ENCODE assay signal across 28 cellular contexts in genomic region chr4:37723067-37723466, GRCh38.
"Had no signal": no experiment of that assay in that cellular context is flagged by ENCODE, and none has a peak within 500 bp of the region (broad histone marks: within the 10 kb centered on the region; RNA-seq: fewer than 3 reads in every experiment).

No MANE protein-coding gene starts in this region.

- H3K27me3 ChIP-seq: ascending aorta, breast epithelium, cardiac muscle cell, colonic mucosa, heart left ventricle had no signal

- H3K9me3 Mint-ChIP-seq: activated CD4-positive, alpha-beta T cell treated with anti-CD3 and anti-CD28 coated beads, Interleukin-2, amount 10 ng/mL, durations not matched to agents 7 days and 5 days; activated naive CD4-positive, alpha-beta T cell treated with anti-CD3 and anti-CD28 coated beads, Interleukin-2, amount 10 ng/mL, durations not matched to agents 7 days and 5 days; activated naive CD8-positive, alpha-beta T cell treated with anti-CD3 and anti-CD28 coated beads, Interleukin-2, amount 10 ng/mL, durations not matched to agents 7 days and 5 days; activated T-cell treated with anti-CD3 and anti-CD28 coated beads, Interleukin-2, amount 50 U/mL, for 24 hours; activated T-helper 1 cell treated with anti-CD3 and anti-CD28 coated beads, Interleukin-12 subunit alpha, Interleukin-12 subunit beta, Interleukin-2, Interleukin-4 antibody, amounts not matched to agents 30 ng/mL and 10 ng/mL and 1 ng/mL, durations not matched to agents 14 hours and 24 hours and 36 hours; endodermal cell had no signal

- H3K27me3 Mint-ChIP-seq: activated CD4-positive, alpha-beta memory T cell treated with anti-CD3 and anti-CD28 coated beads, Interleukin-2, amount 10 ng/mL, durations not matched to agents 7 days and 5 days; activated CD4-positive, alpha-beta T cell treated with anti-CD3 and anti-CD28 coated beads, Interleukin-2, amount 10 ng/mL, durations not matched to agents 7 days and 5 days; activated naive CD4-positive, alpha-beta T cell treated with anti-CD3 and anti-CD28 coated beads, Interleukin-2, amount 10 ng/mL, durations not matched to agents 7 days and 5 days; activated T-cell treated with anti-CD3 and anti-CD28 coated beads, Interleukin-2, amount 50 U/mL, for 24 hours had no signal

- H3K4me3 Mint-ChIP-seq: activated CD4-positive, alpha-beta memory T cell treated with anti-CD3 and anti-CD28 coated beads, Interleukin-2, amount 10 ng/mL, durations not matched to agents 7 days and 5 days; activated CD4-positive, alpha-beta T cell treated with anti-CD3 and anti-CD28 coated beads, Interleukin-2, amount 10 ng/mL, durations not matched to agents 7 days and 5 days; activated naive CD4-positive, alpha-beta T cell treated with anti-CD3 and anti-CD28 coated beads, Interleukin-2, amount 10 ng/mL, durations not matched to agents 7 days and 5 days; activated naive CD8-positive, alpha-beta T cell treated with anti-CD3 and anti-CD28 coated beads, Interleukin-2, amount 10 ng/mL, durations not matched to agents 7 days and 5 days; activated T-cell treated with anti-CD3 and anti-CD28 coated beads, Interleukin-2, amount 50 U/mL, for 24 hours; activated T-helper 1 cell treated with anti-CD3 and anti-CD28 coated beads, Interleukin-12 subunit alpha, Interleukin-12 subunit beta, Interleukin-2, Interleukin-4 antibody, amounts not matched to agents 30 ng/mL and 10 ng/mL and 1 ng/mL, durations not matched to agents 14 hours and 24 hours and 36 hours; brain; endodermal cell; WTC11 had no signal

- DNase-seq: activated CD4-positive, alpha-beta memory T cell treated with anti-CD3 and anti-CD28 coated beads, Interleukin-2, amount 10 ng/mL, durations not matched to agents 7 days and 5 days; activated CD4-positive, alpha-beta T cell treated with anti-CD3 and anti-CD28 coated beads for 1 hour; activated CD4-positive, alpha-beta T cell treated with anti-CD3 and anti-CD28 coated beads for 4 hours; activated CD4-positive, alpha-beta T cell treated with anti-CD3 and anti-CD28 coated beads, Interleukin-2, amount 10 ng/mL, durations not matched to agents 7 days and 5 days; activated CD4-positive, alpha-beta T cell treated with anti-CD3 and anti-CD28 coated beads, Interleukin-2, amount 50 U/mL, for 4 hours; activated CD8-positive, alpha-beta memory T cell treated with anti-CD3 and anti-CD28 coated beads, Interleukin-2, amount 50 U/mL, for 48 hours; activated gamma-delta T cell; activated naive CD4-positive, alpha-beta T cell; activated naive CD4-positive, alpha-beta T cell treated with anti-CD3 and anti-CD28 coated beads, Interleukin-2, amount 10 ng/mL, durations not matched to agents 7 days and 5 days; activated naive CD8-positive, alpha-beta T cell treated with anti-CD3 and anti-CD28 coated beads, Interleukin-2, amount 10 ng/mL, durations not matched to agents 7 days and 5 days; activated T-cell treated with anti-CD3 and anti-CD28 coated beads for 4 hours; activated T-cell treated with anti-CD3 and anti-CD28 coated beads, Interleukin-2, amount 50 U/mL, for 24 hours; central memory CD4-positive, alpha-beta T cell; cerebellar nuclear complex; colonic mucosa; effector memory CD4-positive, alpha-beta T cell; endodermal cell; foreskin fibroblast; glutamatergic neuron; heart left ventricle; T1000 had no signal

- H3K4me1 ChIP-seq: ascending aorta, breast epithelium, colonic mucosa, heart left ventricle had no signal

- H3K27ac Mint-ChIP-seq: activated CD4-positive, alpha-beta T cell treated with anti-CD3 and anti-CD28 coated beads, Interleukin-2, amount 10 ng/mL, durations not matched to agents 7 days and 5 days; activated naive CD4-positive, alpha-beta T cell treated with anti-CD3 and anti-CD28 coated beads, Interleukin-2, amount 10 ng/mL, durations not matched to agents 7 days and 5 days; activated naive CD4-positive, alpha-beta T cell treated with anti-CD3 and anti-CD28 coated beads, Interleukin-2, amount 50 U/mL, for 72 hours; activated naive CD8-positive, alpha-beta T cell treated with anti-CD3 and anti-CD28 coated beads, Interleukin-2, amount 10 ng/mL, durations not matched to agents 7 days and 5 days; activated T-cell treated with anti-CD3 and anti-CD28 coated beads, Interleukin-2, amount 50 U/mL, for 24 hours; brain; endodermal cell; WTC11 had no signal

- H3K36me3 Mint-ChIP-seq: activated naive CD4-positive, alpha-beta T cell treated with anti-CD3 and anti-CD28 coated beads, Interleukin-2, amount 10 ng/mL, durations not matched to agents 7 days and 5 days; activated naive CD4-positive, alpha-beta T cell treated with anti-CD3 and anti-CD28 coated beads, Interleukin-2, amount 50 U/mL, for 72 hours; activated naive CD8-positive, alpha-beta T cell treated with anti-CD3 and anti-CD28 coated beads, Interleukin-2, amount 10 ng/mL, durations not matched to agents 7 days and 5 days; brain; WTC11 had no signal

- H3K27ac ChIP-seq: ascending aorta, breast epithelium, cardiac muscle cell, colonic mucosa, heart left ventricle had no signal

- ATAC-seq: heart left ventricle, WTC11 had no signal

- H3K9me3 ChIP-seq: ascending aorta, breast epithelium, colonic mucosa, heart left ventricle had no signal

- H3K36me3 ChIP-seq: ascending aorta, breast epithelium, cardiac muscle cell, colonic mucosa, heart left ventricle had no signal

- H3K4me3 ChIP-seq: ascending aorta, breast epithelium, cardiac muscle cell, colonic mucosa, heart left ventricle had no signal
